8 cellular contexts compared by ENCODE assay signal in genomic region chr12:121626853-121627623, GRCh38. TPM values are rescaled to one million over a fixed set of nuclear protein-coding genes. Genes with fewer than 3 reads are reported as not detected.
DNase-seq lines count a peak whose midpoint lies in the region; ATAC-seq and TF ChIP-seq lines count a peak whose summit lies in the region.

No MANE protein-coding gene starts in this region.

- H3K4me3 Mint-ChIP-seq in activated T-helper 17 cell treated with anti-CD3 and anti-CD28 coated beads, Interleukin-2, amount 50 U/mL, for 72 hours: peak overlapping the region; percentile 95
- H3K4me3 Mint-ChIP-seq in neural crest cell: peak overlapping the region; percentile 96

- POLR2A ChIA-PET in PC-9 (lab: Charles Lee; ENCODE audit: unreplicated experiment): interaction anchor here (0.6 kb wide), 5 partner anchors 8 to 275 kb away, joined by 3 to 21 read pairs (median 7); partner anchors contain the start of gene ANAPC5

- H3K27me3 Mint-ChIP-seq in activated T-helper 17 cell treated with anti-CD3 and anti-CD28 coated beads, Interleukin-2, amount 50 U/mL, for 72 hours: no peaks in the 10 kb centered on the region
- H3K27me3 Mint-ChIP-seq in neural crest cell (ENCODE audit: low read depth): no peaks in the 10 kb centered on the region

- peak overlapping the region; percentile 92 for H3K4me3 ChIP-seq in PC-9
- H3K4me3 ChIP-seq in fibroblast of pulmonary artery (replicated peaks; ENCODE audit: low read depth, low read length): peak overlapping the region; percentile 72

- H3K36me3 Mint-ChIP-seq in activated T-helper 17 cell treated with anti-CD3 and anti-CD28 coated beads, Interleukin-2, amount 50 U/mL, for 72 hours (ENCODE audit: low read depth): peaks cover 50% of the 10 kb centered on the region
- H3K36me3 Mint-ChIP-seq in neural crest cell (ENCODE audit: low read depth): no peaks in the 10 kb centered on the region

- peaks cover 29% of the 10 kb centered on the region for H3K4me1 ChIP-seq in PC-9 (replicated peaks; ENCODE audit: insufficient read depth)

- H2AFZ ChIP-seq in PC-9: peak overlapping the region; percentile 85

- H4K20me1 ChIP-seq in PC-9 (ENCODE audit: insufficient read depth): no peaks in the 10 kb centered on the region

- H3K4me2 ChIP-seq in PC-9: peak overlapping the region; percentile 97

- peaks cover 46% of the 10 kb centered on the region for H3K79me2 ChIP-seq in PC-9 (ENCODE audit: low read depth)

- H3K9me3 Mint-ChIP-seq in activated T-helper 17 cell treated with anti-CD3 and anti-CD28 coated beads, Interleukin-2, amount 50 U/mL, for 72 hours: no peaks in the 10 kb centered on the region
- H3K9me3 Mint-ChIP-seq in neural crest cell: no peaks in the 10 kb centered on the region

- TSS peak; percentile 20 for BruUV-seq in PC-9 (replicated peaks; lab: Mats Ljungman, UMichigan)

- H3K27ac Mint-ChIP-seq in activated T-helper 17 cell treated with anti-CD3 and anti-CD28 coated beads, Interleukin-2, amount 50 U/mL, for 72 hours: peak overlapping the region; percentile 88
- H3K27ac Mint-ChIP-seq in neural crest cell (ENCODE audit: unreplicated experiment): peak overlapping the region; percentile 83

- CTCF ChIA-PET in PC-9 (lab: Charles Lee): interaction anchor here (0.7 to 1.3 kb wide), 4 partner anchors 42 to 74 kb away, joined by 3 to 4 read pairs (median 3); no protein-coding TSS in a partner anchor

- H3K4me1 Mint-ChIP-seq in activated T-helper 17 cell treated with anti-CD3 and anti-CD28 coated beads, Interleukin-2, amount 50 U/mL, for 72 hours: peaks cover 26% of the 10 kb centered on the region
- H3K4me1 Mint-ChIP-seq in neural crest cell: peaks cover 48% of the 10 kb centered on the region

- H3K27ac ChIP-seq in C4-2B (peak overlapping the region; percentile 81), PC-9 (peak overlapping the region; percentile 44)

- peak in 1 of 2 experiments; percentile 63 for DNase-seq in PC-9
- peak; percentile 64 for DNase-seq in fibroblast of pulmonary artery (ENCODE audit: low read depth)
- peak; percentile 50 for DNase-seq in neural crest cell (ENCODE audit: low read depth, low spot score)
- DNase-seq in stromal cell of bone marrow (ENCODE audit: low read depth): peak; percentile 32

- intact Hi-C loops in PC-9 (cut with micrococcal nuclease; ENCODE audit: unreplicated experiment): loop anchor here (2.0 to 5.0 kb wide), 5 partner anchors 45 to 168 kb away; partner anchors contain the start of gene KDM2B

- peaks cover 4% of the 10 kb centered on the region; the same call in 1 of the 2 replicates for H3K36me3 ChIP-seq in PC-9 (ENCODE audit: low read depth)

- no peaks in the 10 kb centered on the region for H3K9me3 ChIP-seq in PC-9 (ENCODE audit: insufficient read depth, low read depth)

- ATAC-seq in GM19043 (IDR thresholded peaks at IDR 0.05; ENCODE audit: low read depth, unreplicated experiment): peak; percentile 20
- ATAC-seq in HG03354 (IDR thresholded peaks at IDR 0.05; ENCODE audit: poor library complexity, severe bottlenecking, unreplicated experiment): peak; percentile 40
- ATAC-seq in activated T-helper 17 cell treated with anti-CD3 and anti-CD28 coated beads, Interleukin-2, amount 50 U/mL, for 72 hours (replicated peaks): peak; percentile 54

- H3K27me3 ChIP-seq in PC-9 (ENCODE audit: insufficient read depth, low read depth): no peaks in the 10 kb centered on the region

- no peaks in the 10 kb centered on the region for H3K9me2 ChIP-seq in PC-9 (ENCODE audit: insufficient read depth)

- peaks cover 19% of the 10 kb centered on the region for H3F3A ChIP-seq in PC-9 (ENCODE audit: insufficient read depth, low read depth)

- TF ChIP-seq CTCF in C4-2B (conservative IDR thresholded peaks at IDR 0.05) (no peak; the same call in 1 of the 2 replicates), PC-9 (conservative IDR thresholded peaks at IDR 0.05) (no peak), fibroblast of pulmonary artery (IDR thresholded peaks at IDR 0.05; ENCODE audit: low read length, missing control alignments) (no peak), neural crest cell (conservative IDR thresholded peaks at IDR 0.05) (peak; percentile 24)

RNA-seq across cellular contexts. Expression of gene ORAI1, which starts 0.7 kb away (rescaled TPM):
- total RNA-seq in PC-9 (2021): 25.6 and 28.1 TPM in 2 replicates
- total RNA-seq in activated T-helper 17 cell treated with anti-CD3 and anti-CD28 coated beads, Interleukin-2, amount 50 U/mL, for 72 hours: 10 to 100 TPM; 24.0 to 31.3 TPM
- total RNA-seq in neural crest cell: 13.7 and 15.1 TPM in 2 replicates

RNA-seq across cellular contexts. Expression of gene MORN3, which starts 42.4 kb away (rescaled TPM):
- total RNA-seq in PC-9 (2021): 1.8 and 2.9 TPM in 2 replicates
- 1 to 10 TPM; 1.4 to 2.5 TPM for total RNA-seq in activated T-helper 17 cell treated with anti-CD3 and anti-CD28 coated beads, Interleukin-2, amount 50 U/mL, for 72 hours
- total RNA-seq in neural crest cell: 0.57 and 0.63 TPM in 2 replicates

RNA-seq across cellular contexts. Expression of gene KDM2B, which starts 46.2 kb away (rescaled TPM):
- total RNA-seq in PC-9 (2021) (43.6 and 45.1 TPM in 2 replicates), neural crest cell (79.2 and 85.6 TPM in 2 replicates)
- 10 to 100 TPM; 64.2 to 76.4 TPM for total RNA-seq in activated T-helper 17 cell treated with anti-CD3 and anti-CD28 coated beads, Interleukin-2, amount 50 U/mL, for 72 hours
